Comparison of ENCODE assay signal across 21 cellular contexts in the genomic region with DNA sequence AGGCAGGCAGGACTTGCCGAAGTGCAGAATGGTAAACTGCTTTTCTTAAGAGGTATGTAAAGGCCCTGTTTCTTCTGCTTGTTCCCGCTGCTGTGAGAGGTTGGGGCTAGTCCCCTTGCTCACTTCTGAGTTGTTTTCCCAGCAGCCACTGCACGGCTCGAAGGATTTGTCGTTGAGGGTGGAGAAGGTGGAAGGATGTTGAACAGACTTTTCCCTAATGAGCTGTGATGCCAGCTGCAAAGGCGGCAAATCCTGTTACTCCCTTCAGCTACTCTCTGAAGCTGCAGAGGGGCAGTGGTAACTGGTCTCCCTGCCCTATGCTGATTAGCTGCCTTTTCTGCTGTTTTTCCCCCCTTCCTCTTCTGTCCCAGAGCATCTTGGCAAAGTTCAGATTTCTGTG.
DNase-seq lines count a peak whose midpoint lies in the region; TF ChIP-seq lines count a peak whose summit lies in the region.
"Had no signal": no experiment of that assay in that cellular context is flagged by ENCODE, and none has a peak within 500 bp of the region (broad histone marks: within the 10 kb centered on the region; RNA-seq: fewer than 3 reads in every experiment).

No MANE protein-coding gene starts in this region.

- H3K4me3 ChIP-seq in HUES48 (ENCODE audit: low read depth, low read length) (no peak overlapping the region), WERI-Rb-1 (ENCODE audit: low read depth, low read length) (no peak overlapping the region)
- H3K4me3 ChIP-seq: breast epithelium, lower lobe of right lung, PC-9, spleen, stomach had no signal

- peak; percentile 51 for DNase-seq in WERI-Rb-1
- DNase-seq in medulla oblongata (ENCODE audit: extremely low spot score): peak; percentile 41
- DNase-seq in retina: peak; percentile 66
- no peak for DNase-seq in activated CD8-positive, alpha-beta memory T cell treated with anti-CD3 and anti-CD28 coated beads, Interleukin-2, amount 50 U/mL, for 4 hours
- no peak for DNase-seq in activated CD4-positive, alpha-beta T cell treated with anti-CD3 and anti-CD28 coated beads, Interleukin-2, amount 50 U/mL, for 48 hours
- DNase-seq in NCI-H446 treated with DMSO at 0.1 percent for 48 hours (lab: John Stamatoyannopoulos, UW): no peak
- DNase-seq: activated CD4-positive, alpha-beta T cell treated with anti-CD3 and anti-CD28 coated beads for 36 hours; activated CD8-positive, alpha-beta memory T cell treated with anti-CD3 and anti-CD28 coated beads, Interleukin-2, amount 50 U/mL, for 48 hours; CD8-positive, alpha-beta T cell; islet precursor cell; lower lobe of right lung; PC-9; SIG-M5; spleen; stimulated activated CD4-positive, alpha-beta T cell treated with anti-CD3 and anti-CD28 coated beads, Interleukin-4, amount 100 ng/mL, for 24 hours; stomach; T-cell; trophoblast cell had no signal

- H3K36me3 ChIP-seq in HUES48 (ENCODE audit: control insufficient read depth, insufficient read depth, low read length) (peaks cover 25% of the 10 kb centered on the region), WERI-Rb-1 (no peaks in the 10 kb centered on the region)
- H3K36me3 ChIP-seq: breast epithelium, lower lobe of right lung, spleen, stomach had no signal

- H3K27ac ChIP-seq in HUES48 (ENCODE audit: low read depth, low read length) (peak overlapping the region; percentile 40), WERI-Rb-1 (no peak overlapping the region)
- H3K27ac ChIP-seq: breast epithelium, epithelial cell of prostate, lower lobe of right lung, PC-9, spleen, stomach had no signal

- no peak for TF ChIP-seq CTCF in WERI-Rb-1 (IDR thresholded peaks at IDR 0.05; ENCODE audit: low read depth, low read length)

- H3K9me3 ChIP-seq in HUES48 (ENCODE audit: control insufficient read depth, insufficient read depth, low read length) (no peaks in the 10 kb centered on the region), WERI-Rb-1 (ENCODE audit: severe bottlenecking) (no peaks in the 10 kb centered on the region)
- H3K9me3 ChIP-seq: breast epithelium, lower lobe of right lung, spleen, stomach had no signal

- no peak overlapping the region for H3K9ac ChIP-seq in HUES48 (ENCODE audit: low read depth, low read length)

- no peaks in the 10 kb centered on the region for H3K27me3 ChIP-seq in HUES48 (ENCODE audit: control insufficient read depth, insufficient read depth, low read length)
- no peaks in the 10 kb centered on the region for H3K27me3 ChIP-seq in WERI-Rb-1 (ENCODE audit: insufficient read depth, low read depth, severe bottlenecking)

- H3K4me1 ChIP-seq in HUES48 (ENCODE audit: control insufficient read depth, insufficient read depth, low read length): peaks cover 74% of the 10 kb centered on the region
- H3K4me1 ChIP-seq: breast epithelium had no signal

Comparison
In these comparisons a context has a peak if more than half of its experiments do, and no peak if none do; other contexts are left out.
1. DNase-seq: peak in WERI-Rb-1 (single experiment), medulla oblongata (single experiment) and retina (single experiment); none in activated CD8-positive, alpha-beta memory T cell treated with anti-CD3 and anti-CD28 coated beads, Interleukin-2, amount 50 U/mL, for 4 hours (single experiment), activated CD4-positive, alpha-beta T cell treated with anti-CD3 and anti-CD28 coated beads, Interleukin-2, amount 50 U/mL, for 48 hours (0 of 2) and NCI-H446 treated with DMSO at 0.1 percent for 48 hours (single experiment).